ENCODE assay signal across 20 cellular contexts in genomic region chr2:217099561-217099960, GRCh38.
A peak's percentile ranks its signal among the peaks of the same experiment; 100 is the strongest.
DNase-seq lines count a peak whose midpoint lies in the region; ATAC-seq lines count a peak whose summit lies in the region.
"Had no signal": no experiment of that assay in that cellular context is flagged by ENCODE, and none has a peak within 500 bp of the region (broad histone marks: within the 10 kb centered on the region; RNA-seq: fewer than 3 reads in every experiment).

No MANE protein-coding gene starts in this region.

- H3K27me3 Mint-ChIP-seq in activated CD4-positive, alpha-beta T cell treated with anti-CD3 and anti-CD28 coated beads, Interleukin-2, amount 10 ng/mL, durations not matched to agents 24 days and 14 days = peaks cover 16% of the 10 kb centered on the region

- H3K4me1 Mint-ChIP-seq in activated CD4-positive, alpha-beta T cell treated with anti-CD3 and anti-CD28 coated beads, Interleukin-2, amount 10 ng/mL, durations not matched to agents 24 days and 14 days = peaks cover 16% of the 10 kb centered on the region

- ATAC-seq in left cardiac atrium = peak in 1 of 2 donors; percentile 92
- ATAC-seq: activated T-cell treated with anti-CD3 and anti-CD28 coated beads, Interleukin-2, amount 50 U/mL, for 4 hours; foreskin keratinocyte had no signal

- intact Hi-C loops in left cardiac atrium (cut with DNase I) = no loop called here
- intact Hi-C loops in activated CD4-positive, alpha-beta T cell treated with anti-CD3 and anti-CD28 coated beads, Interleukin-2, amount 10 ng/mL, durations not matched to agents 24 days and 14 days (cut with micrococcal nuclease) = no loop called here

- no peaks in the 10 kb centered on the region for H3K36me3 Mint-ChIP-seq in activated CD4-positive, alpha-beta T cell treated with anti-CD3 and anti-CD28 coated beads, Interleukin-2, amount 10 ng/mL, durations not matched to agents 24 days and 14 days (ENCODE audit: low read depth)
- H3K36me3 Mint-ChIP-seq: activated CD4-positive, alpha-beta memory T cell treated with anti-CD3 and anti-CD28 coated beads for 36 hours; activated naive CD8-positive, alpha-beta T cell; CD14-positive monocyte had no signal

- no peak overlapping the region for H3K27ac Mint-ChIP-seq in activated CD4-positive, alpha-beta T cell treated with anti-CD3 and anti-CD28 coated beads, Interleukin-2, amount 10 ng/mL, durations not matched to agents 24 days and 14 days
- H3K27ac Mint-ChIP-seq: activated CD4-positive, alpha-beta memory T cell treated with anti-CD3 and anti-CD28 coated beads for 36 hours; activated naive CD8-positive, alpha-beta T cell; CD14-positive monocyte had no signal

- peaks cover 5% of the 10 kb centered on the region for H3K9me3 Mint-ChIP-seq in activated CD4-positive, alpha-beta T cell treated with anti-CD3 and anti-CD28 coated beads, Interleukin-2, amount 10 ng/mL, durations not matched to agents 24 days and 14 days
- H3K9me3 Mint-ChIP-seq: activated CD4-positive, alpha-beta memory T cell treated with anti-CD3 and anti-CD28 coated beads for 36 hours; activated T-cell treated with anti-CD3 and anti-CD28 coated beads, Interleukin-2, amount 50 U/mL, for 4 hours had no signal

- H3K4me3 Mint-ChIP-seq in activated CD4-positive, alpha-beta T cell treated with anti-CD3 and anti-CD28 coated beads, Interleukin-2, amount 10 ng/mL, durations not matched to agents 24 days and 14 days = no peak overlapping the region
- H3K4me3 Mint-ChIP-seq: activated CD4-positive, alpha-beta memory T cell treated with anti-CD3 and anti-CD28 coated beads for 36 hours; activated naive CD8-positive, alpha-beta T cell; activated T-cell treated with anti-CD3 and anti-CD28 coated beads, Interleukin-2, amount 50 U/mL, for 4 hours; CD14-positive monocyte had no signal

- DNase-seq in NCI-H2107 treated with DMSO at 0.1 percent for 48 hours (lab: John Stamatoyannopoulos, UW; ENCODE audit: unreplicated experiment) = peak; percentile 22
- no peak for DNase-seq in NCI-H2107 (lab: John Stamatoyannopoulos, UW)
- DNase-seq in brain pericyte (ENCODE audit: low read depth, low spot score) = peak; percentile 20
- DNase-seq in left cardiac atrium = peak; percentile 40
- peak; percentile 84 for DNase-seq in stromal cell of bone marrow (ENCODE audit: low read depth)
- no peak for DNase-seq in activated CD4-positive, alpha-beta T cell treated with anti-CD3 and anti-CD28 coated beads, Interleukin-2, amount 10 ng/mL, durations not matched to agents 24 days and 14 days
- DNase-seq in NCI-H1092 treated with DMSO at 0.1 percent for 48 hours (lab: John Stamatoyannopoulos, UW) = no peak
- no peak for DNase-seq in NCI-H1436 treated with DMSO at 0.1 percent for 48 hours (lab: John Stamatoyannopoulos, UW)
- DNase-seq: 8988T; activated CD4-positive, alpha-beta memory T cell treated with anti-CD3 and anti-CD28 coated beads for 36 hours; activated T-cell treated with anti-CD3 and anti-CD28 coated beads, Interleukin-2, amount 50 U/mL, for 4 hours; DMS 273 treated with DMSO at 0.1 percent for 48 hours; effector memory CD4-positive, alpha-beta T cell; foreskin keratinocyte; NCI-H1092; NCI-H226; SW 1271; thyroid gland had no signal

Comparison
In these comparisons a context has a peak if more than half of its experiments do, and no peak if none do; other contexts are left out.
1. DNase-seq: peak in NCI-H2107 treated with DMSO at 0.1 percent for 48 hours (single experiment), brain pericyte (single experiment), left cardiac atrium (single experiment) and stromal cell of bone marrow (single experiment); none in NCI-H2107 (single experiment), activated CD4-positive, alpha-beta T cell treated with anti-CD3 and anti-CD28 coated beads, Interleukin-2, amount 10 ng/mL, durations not matched to agents 24 days and 14 days (single experiment), NCI-H1092 treated with DMSO at 0.1 percent for 48 hours (single experiment) and NCI-H1436 treated with DMSO at 0.1 percent for 48 hours (single experiment).